ENCODE assay signal across 8 cellular contexts in the genomic region with DNA sequence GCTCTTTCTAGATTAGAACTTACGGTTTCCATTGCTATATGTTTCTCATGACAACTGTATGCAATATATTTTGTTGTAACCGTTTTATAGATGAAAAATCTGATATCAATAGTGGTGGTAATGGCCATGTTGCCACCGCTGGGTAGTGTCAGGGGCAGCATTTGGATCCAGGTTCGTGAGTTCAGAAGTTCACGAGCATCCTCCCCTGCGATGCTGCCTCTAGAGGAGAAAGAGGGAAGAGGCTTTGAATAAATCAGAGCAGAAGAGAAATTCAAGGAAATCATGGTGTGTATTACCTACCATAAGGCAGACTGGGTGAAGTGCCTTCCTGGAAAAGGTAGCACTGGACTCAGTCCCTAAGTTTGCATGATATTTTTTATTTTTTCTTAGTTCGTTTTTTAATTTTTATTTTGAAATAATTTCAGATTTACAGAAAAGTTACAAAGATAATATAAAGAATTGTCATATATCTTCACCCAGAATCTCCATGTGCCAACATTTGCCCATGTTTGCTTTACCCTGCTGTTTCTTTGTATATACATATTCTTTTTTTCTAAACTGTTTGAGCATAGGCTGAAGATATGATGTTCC. TPM values are rescaled to one million over a fixed set of nuclear protein-coding genes. Genes with fewer than 3 reads are reported as not detected.
A peak's percentile ranks its signal among the peaks of the same experiment; 100 is the strongest.
DNase-seq lines count a peak whose midpoint lies in the region; ATAC-seq and TF ChIP-seq lines count a peak whose summit lies in the region.

No MANE protein-coding gene starts in this region.

- no peak for DNase-seq in left ventricle myocardium inferior
- DNase-seq in right cardiac atrium: no peak
- DNase-seq in MV-4-11 (lab: John Stamatoyannopoulos, UW): peak; percentile 27
- DNase-seq in SW 1271 (lab: John Stamatoyannopoulos, UW): peak; percentile 22 to 47
- peak; percentile 24 for DNase-seq in fibroblast of peridontal ligament (ENCODE audit: extremely low read depth)
- no peak for DNase-seq in gastrocnemius medialis
- DNase-seq in ureter (ENCODE audit: low spot score): no peak

- TF ChIP-seq CTCF in left ventricle myocardium inferior (IDR thresholded peaks at IDR 0.05; ENCODE audit: borderline replicate concordance) (peak; percentile 82), gastrocnemius medialis (IDR thresholded peaks at IDR 0.05 in 4 of 5, conservative IDR thresholded peaks at IDR 0.05 in 1 of 5) (peak in 4 of 5 experiments; percentile 15 to 66 (median 46))

- H3K4me1 ChIP-seq in left ventricle myocardium inferior (peaks cover 25% of the 10 kb centered on the region), right cardiac atrium (ENCODE audit: control insufficient read depth, insufficient read depth, low read length) (no peaks in the 10 kb centered on the region), gastrocnemius medialis (peaks cover 10 to 11% of the 10 kb centered on the region in 2 donors)

- in situ Hi-C loops in gastrocnemius medialis (cut with MboI; ENCODE audit: low sequenced_read_pairs in 4 of 4): loop anchor here in 1 of 4 donors (25.0 kb wide), 1 partner anchor 250 kb away; no protein-coding TSS in a partner anchor

- H3K27ac ChIP-seq in left ventricle myocardium inferior (replicated peaks) (no peak overlapping the region), right cardiac atrium (ENCODE audit: low read length) (no peak overlapping the region), gastrocnemius medialis (no peak overlapping the region)

- H3K4me3 ChIP-seq in left ventricle myocardium inferior: no peak overlapping the region
- no peak overlapping the region for H3K4me3 ChIP-seq in right cardiac atrium (ENCODE audit: low read length)
- H3K4me3 ChIP-seq in gastrocnemius medialis: no peak overlapping the region

- ATAC-seq in right cardiac atrium (no peak), gastrocnemius medialis (no peak), GM19452 (IDR thresholded peaks at IDR 0.05; ENCODE audit: unreplicated experiment) (no peak)

- H3K9me3 ChIP-seq in left ventricle myocardium inferior (replicated peaks) (no peaks in the 10 kb centered on the region), right cardiac atrium (ENCODE audit: control insufficient read depth, low read length) (no peaks in the 10 kb centered on the region), gastrocnemius medialis (no peaks in the 10 kb centered on the region)

- H3K36me3 ChIP-seq in left ventricle myocardium inferior (no peaks in the 10 kb centered on the region), gastrocnemius medialis (no peaks in the 10 kb centered on the region)

- H3K27me3 ChIP-seq in left ventricle myocardium inferior (ENCODE audit: low read depth) (peaks cover 53% of the 10 kb centered on the region), right cardiac atrium (ENCODE audit: control insufficient read depth, insufficient read depth) (no peaks in the 10 kb centered on the region), gastrocnemius medialis (peaks cover 20 to 24% (median 21%) of the 10 kb centered on the region in 3 donors)

- TF ChIP-seq POLR2A in gastrocnemius medialis (IDR thresholded peaks at IDR 0.05): no peak

- intact Hi-C loops in left ventricle myocardium inferior (cut with micrococcal nuclease) (no loop called here), right cardiac atrium (cut with DNase I) (no loop called here), gastrocnemius medialis (cut with DNase I; ENCODE audit: low total_unique reads) (no loop called here)

- 16% methylated on average over 7 of the region's 7 CpGs for WGBS in right cardiac atrium

RNA-seq across cellular contexts. Expression of a gene that starts 3.3 kb away (rescaled TPM):
- total RNA-seq in left ventricle myocardium inferior (2.7 TPM), right cardiac atrium (1 to 10 TPM; 1.8 to 3.7 (median 2.6) TPM), gastrocnemius medialis (10 to 100 TPM in 1 of 4 donors, 1 to 10 TPM in 1, under 1 TPM in 2; 0.53 to 12.3 (median 1.1) TPM), ureter (72.1 TPM)
- polyA plus RNA-seq in right cardiac atrium: 0.88 TPM

Comparison
In these comparisons a context has a peak if more than half of its experiments do, and no peak if none do; other contexts are left out.
1. DNase-seq: peak in MV-4-11 (single experiment), SW 1271 (2 of 2) and fibroblast of peridontal ligament (single experiment); none in left ventricle myocardium inferior (single experiment), right cardiac atrium (0 of 3), gastrocnemius medialis (0 of 2) and ureter (single experiment).